13 cellular contexts compared by ENCODE assay signal in genomic region chr3:127170794-127171193, GRCh38. TPM values are rescaled to one million over a fixed set of nuclear protein-coding genes. Genes with fewer than 3 reads are reported as not detected.
DNase-seq lines count a peak whose midpoint lies in the region; ATAC-seq and TF ChIP-seq lines count a peak whose summit lies in the region.
"Had no signal": no experiment of that assay in that cellular context is flagged by ENCODE, and none has a peak within 500 bp of the region (broad histone marks: within the 10 kb centered on the region; RNA-seq: fewer than 3 reads in every experiment).

No MANE protein-coding gene starts in this region.

- H2AFZ ChIP-seq in MM.1S (ENCODE audit: low read length) = no peak overlapping the region
- H2AFZ ChIP-seq: parathyroid adenoma had no signal

- DNase-seq in NCI-H1417 (lab: John Stamatoyannopoulos, UW) = peak in 2 of 3 experiments; percentile 59 to 75
- DNase-seq in NCI-H1417 treated with DMSO at 0.1 percent for 48 hours (lab: John Stamatoyannopoulos, UW) = no peak
- DNase-seq in NCI-H2196 treated with DMSO at 0.1 percent for 48 hours (lab: John Stamatoyannopoulos, UW; ENCODE audit: unreplicated experiment) = peak; percentile 92
- peak; percentile 46 for DNase-seq in ecto neural progenitor cell (ENCODE audit: low spot score)
- peak; percentile 18 for DNase-seq in retinal pigment epithelial cell (ENCODE audit: low read depth)
- DNase-seq in CD4-positive, alpha-beta T cell = no peak
- no peak for DNase-seq in MM.1S
- DNase-seq in stimulated activated CD4-positive, alpha-beta T cell treated with anti-CD3 and anti-CD28 coated beads, Interleukin-4, amount 100 ng/mL, for 4 hours = no peak
- DNase-seq: 8988T; gastrocnemius medialis; stimulated activated naive CD4-positive, alpha-beta T cell had no signal

- no peaks in the 10 kb centered on the region for H3K9me3 Mint-ChIP-seq in CD4-positive, alpha-beta T cell

- no peak overlapping the region for H3K27ac Mint-ChIP-seq in CD4-positive, alpha-beta T cell

- H3K27ac ChIP-seq in CD4-positive, alpha-beta T cell (ENCODE audit: low read depth, low read length) = no peak overlapping the region
- H3K27ac ChIP-seq in MM.1S (ENCODE audit: low read length) = no peak overlapping the region
- H3K27ac ChIP-seq: gastrocnemius medialis, parathyroid adenoma, SJSA1 had no signal

- no peaks in the 10 kb centered on the region for H3F3A ChIP-seq in MM.1S (ENCODE audit: insufficient read depth, low read length)

- POLR2A ChIA-PET in CD4-positive, alpha-beta T cell (lab: Charles Lee) = no interaction called here

- TF ChIP-seq CTCF in retinal pigment epithelial cell (conservative IDR thresholded peaks at IDR 0.05; ENCODE audit: low read depth, low read length) = peak; percentile 10
- TF ChIP-seq CTCF in CD4-positive, alpha-beta T cell (IDR thresholded peaks at IDR 0.05) = no peak
- TF ChIP-seq CTCF in MM.1S (IDR thresholded peaks at IDR 0.05; ENCODE audit: low read length) = no peak

- no peaks in the 10 kb centered on the region for H3K4me1 ChIP-seq in MM.1S (ENCODE audit: low read length)
- H3K4me1 ChIP-seq: parathyroid adenoma had no signal

- H3K9me3 ChIP-seq in CD4-positive, alpha-beta T cell (ENCODE audit: control insufficient read depth, low read length) = no peaks in the 10 kb centered on the region
- H3K9me3 ChIP-seq in MM.1S (replicated peaks; ENCODE audit: insufficient read depth, low read length) = no peaks in the 10 kb centered on the region
- H3K9me3 ChIP-seq: gastrocnemius medialis, SJSA1 had no signal

- H3K27me3 ChIP-seq in CD4-positive, alpha-beta T cell (ENCODE audit: control insufficient read depth, insufficient read depth, low read length) = peaks cover 5% of the 10 kb centered on the region
- H3K27me3 ChIP-seq in MM.1S (replicated peaks; ENCODE audit: insufficient read depth, low read length) = peaks cover 8% of the 10 kb centered on the region
- H3K27me3 ChIP-seq: gastrocnemius medialis, SJSA1 had no signal

- no peak overlapping the region for H3K9ac ChIP-seq in MM.1S (ENCODE audit: low read length)
- H3K9ac ChIP-seq: parathyroid adenoma had no signal

- no peaks in the 10 kb centered on the region for H3K36me3 ChIP-seq in MM.1S (replicated peaks; ENCODE audit: insufficient read depth, low read length)
- H3K36me3 ChIP-seq: gastrocnemius medialis, SJSA1 had no signal

- H3K4me3 Mint-ChIP-seq in CD4-positive, alpha-beta T cell = no peak overlapping the region

- intact Hi-C loops in CD4-positive, alpha-beta T cell (cut with DNase I, micrococcal nuclease) = no loop called here

- no peak for ATAC-seq in CD4-positive, alpha-beta T cell (ENCODE audit: poor library complexity)
- ATAC-seq: gastrocnemius medialis had no signal

- no peaks in the 10 kb centered on the region for H4K20me1 ChIP-seq in MM.1S (ENCODE audit: insufficient read depth, low read length)

- H3K27me3 Mint-ChIP-seq in CD4-positive, alpha-beta T cell = peaks cover 51% of the 10 kb centered on the region

- no peaks in the 10 kb centered on the region for H3K79me2 ChIP-seq in MM.1S (ENCODE audit: low read length)
- H3K79me2 ChIP-seq: parathyroid adenoma had no signal

- H3K4me1 Mint-ChIP-seq in CD4-positive, alpha-beta T cell (ENCODE audit: low read depth) = no peaks in the 10 kb centered on the region

- H3K4me2 ChIP-seq in MM.1S (ENCODE audit: low read depth, low read length) = no peak overlapping the region

- H3K9me2 ChIP-seq in MM.1S (replicated peaks; ENCODE audit: insufficient read depth, low read length) = no peaks in the 10 kb centered on the region

- H3K4me3 ChIP-seq in retinal pigment epithelial cell (ENCODE audit: low read length) (no peak overlapping the region), MM.1S (ENCODE audit: low read length) (no peak overlapping the region)
- H3K4me3 ChIP-seq: gastrocnemius medialis, SJSA1 had no signal

- H3K36me3 Mint-ChIP-seq in CD4-positive, alpha-beta T cell (ENCODE audit: low read depth) = no peaks in the 10 kb centered on the region

- CTCF ChIA-PET in CD4-positive, alpha-beta T cell (lab: Charles Lee) = no interaction called here

RNA-seq across cellular contexts. Expression of gene PRR23E, which starts 22.1 kb away (rescaled TPM):
- total RNA-seq in CD4-positive, alpha-beta T cell = not detected
- total RNA-seq: gastrocnemius medialis, SJSA1 had no signal

Comparison
In these comparisons a context has a peak if more than half of its experiments do, and no peak if none do; other contexts are left out.
1. DNase-seq: peak in NCI-H1417 (2 of 3), NCI-H2196 treated with DMSO at 0.1 percent for 48 hours (single experiment), ecto neural progenitor cell (single experiment) and retinal pigment epithelial cell (single experiment); none in NCI-H1417 treated with DMSO at 0.1 percent for 48 hours (single experiment), CD4-positive, alpha-beta T cell (0 of 10), MM.1S (single experiment) and stimulated activated CD4-positive, alpha-beta T cell treated with anti-CD3 and anti-CD28 coated beads, Interleukin-4, amount 100 ng/mL, for 4 hours (0 of 2).